Comparison of ENCODE assay signal across 19 cellular contexts in the genomic region with DNA sequence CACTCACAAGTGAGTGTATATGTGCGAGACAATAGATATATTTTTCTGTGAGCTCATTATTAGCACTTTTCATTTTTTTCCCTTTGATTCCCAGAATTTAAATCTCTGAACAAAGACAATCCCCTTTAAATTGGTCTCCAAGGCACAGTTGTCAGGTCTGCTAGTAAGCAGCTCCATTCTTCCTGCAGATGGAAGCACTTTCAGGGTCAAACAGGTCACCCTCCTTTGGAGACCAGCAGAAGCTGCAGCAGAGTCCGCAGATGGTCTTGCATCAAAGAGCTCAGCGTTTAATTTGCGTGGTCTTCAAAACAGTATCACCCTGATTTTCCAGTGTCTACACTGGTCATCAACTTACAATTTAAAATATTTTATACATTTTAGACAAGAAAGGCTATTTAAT.
"Had no signal": no experiment of that assay in that cellular context is flagged by ENCODE, and none has a peak within 500 bp of the region (broad histone marks: within the 10 kb centered on the region; RNA-seq: fewer than 3 reads in every experiment).

No MANE protein-coding gene starts in this region.

- H3K36me3 ChIP-seq: prostate gland, spleen, thoracic aorta, tibial nerve, upper lobe of left lung, uterus had no signal

- H3K27ac ChIP-seq: coronary artery, prostate gland, skin epidermis, spleen, thoracic aorta, tibial nerve, upper lobe of left lung, uterus had no signal

- H3K9me3 ChIP-seq: prostate gland, spleen, thoracic aorta, tibial nerve, upper lobe of left lung, uterus had no signal

- H3K4me1 ChIP-seq: prostate gland, spleen, upper lobe of left lung, uterus had no signal

- DNase-seq: dermis blood vessel endothelial cell; effector memory CD8-positive, alpha-beta T cell; head of caudate nucleus; kidney; naive thymus-derived CD8-positive, alpha-beta T cell; nucleus accumbens; right cardiac atrium; spleen; stimulated activated CD4-positive, alpha-beta T cell treated with anti-CD3 and anti-CD28 coated beads, Interleukin-4, amount 100 ng/mL, for 4 hours; stimulated activated naive CD8-positive, alpha-beta T cell treated with anti-CD3 and anti-CD28 coated beads, Interleukin-15, Interleukin-2, amounts not matched to agents 100 U/mL and 50 U/mL, for 24 hours; upper lobe of left lung; uterus had no signal

- ATAC-seq: effector memory CD8-positive, alpha-beta T cell; left lobe of liver; naive thymus-derived CD8-positive, alpha-beta T cell; right cardiac atrium; stimulated activated memory B cell treated with anti-CD40 and anti-IgM and Interleukin-4, amounts not matched to agents 10 μg/mL and 1 μg/mL and 100 μg/mL, for 72 hours; stimulated activated naive CD8-positive, alpha-beta T cell treated with anti-CD3 and anti-CD28 coated beads, Interleukin-15, Interleukin-2, amounts not matched to agents 100 U/mL and 50 U/mL, for 24 hours had no signal

- H3K27me3 ChIP-seq: spleen, tibial nerve, upper lobe of left lung, uterus had no signal

- H3K4me3 ChIP-seq: coronary artery, prostate gland, skin epidermis, spleen, thoracic aorta, tibial nerve, upper lobe of left lung, uterus had no signal
